ENCODE assay signal across 9 cellular contexts in the genomic region with DNA sequence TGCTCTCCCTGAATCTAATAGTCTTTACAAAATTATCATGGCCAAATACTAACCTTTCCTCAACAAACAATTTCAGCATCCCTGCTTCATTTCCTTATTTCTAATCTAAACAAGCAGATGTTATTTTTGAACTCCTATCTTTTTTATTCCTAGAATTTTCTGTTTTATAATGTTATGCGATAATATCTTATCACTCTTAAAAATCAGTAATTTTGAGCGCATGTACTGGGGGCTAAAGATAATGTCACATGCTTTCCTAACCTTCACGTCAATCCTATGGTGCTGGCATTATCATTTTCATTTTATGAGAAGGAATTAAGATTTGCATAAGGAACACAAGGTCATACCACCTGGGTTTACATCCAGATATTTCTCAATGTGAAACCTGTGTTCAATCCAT.
"Had no signal": no experiment of that assay in that cellular context is flagged by ENCODE, and none has a peak within 500 bp of the region (broad histone marks: within the 10 kb centered on the region; RNA-seq: fewer than 3 reads in every experiment).

No MANE protein-coding gene starts in this region.

- H3K4me1 ChIP-seq: HAP-1 had no signal

- H3K4me2 ChIP-seq: GM23338 had no signal

- H3K36me3 ChIP-seq: HAP-1 had no signal

- H3K27ac ChIP-seq: GM23248 had no signal

- DNase-seq: GM23248, GOT3, H7, H9, HCEC 1CT, HFFc6 had no signal

- H3K9me3 ChIP-seq: HAP-1 had no signal

- ATAC-seq: GM23338, HCT116 had no signal

- H2AFZ ChIP-seq: GM23248, GM23338 had no signal

- H3K4me3 ChIP-seq: GM23248, GM23338, HAP-1 had no signal

- H3K9ac ChIP-seq: GM23248 had no signal
